ENCODE assay signal across 9 cellular contexts in the genomic region with DNA sequence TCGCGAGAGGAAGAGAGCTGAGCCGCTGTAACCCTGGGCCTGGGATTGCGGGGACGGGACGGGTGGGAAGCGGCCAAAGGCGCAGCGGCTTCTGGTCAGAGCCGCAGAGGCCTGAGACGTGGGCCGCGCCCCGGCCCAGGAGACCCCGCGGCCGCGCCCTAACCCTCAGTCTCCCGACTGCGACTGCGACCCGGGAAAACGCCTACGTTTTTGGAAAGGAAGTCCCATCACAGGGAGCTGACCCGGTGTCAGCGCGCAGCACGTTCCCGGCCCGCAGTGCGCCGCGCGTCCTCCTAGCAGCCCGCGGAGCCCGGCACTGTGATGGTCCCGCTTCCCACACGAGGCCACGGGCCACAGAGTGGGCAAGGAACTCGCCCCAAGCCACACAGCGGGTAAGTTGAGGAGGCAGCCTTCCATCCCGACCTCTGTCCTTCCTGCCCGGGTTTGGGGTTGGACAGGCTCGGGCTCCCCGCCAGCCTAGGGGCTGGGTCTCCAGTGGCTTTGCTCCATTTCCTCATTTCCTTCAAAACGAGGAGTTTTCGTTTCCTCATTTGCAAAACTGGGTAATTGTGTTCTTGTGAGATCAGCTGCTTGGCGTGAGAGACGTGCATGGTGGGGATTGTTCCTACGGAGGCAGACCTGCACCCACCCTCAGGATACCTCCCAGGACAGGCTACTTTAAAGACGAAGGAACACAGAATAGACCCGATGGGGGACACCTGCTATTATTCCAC. TPM values are rescaled to one million over a fixed set of nuclear protein-coding genes. Genes with fewer than 3 reads are reported as not detected.
A peak's percentile ranks its signal among the peaks of the same experiment; 100 is the strongest.
DNase-seq lines count a peak whose midpoint lies in the region; ATAC-seq and TF ChIP-seq lines count a peak whose summit lies in the region.
"Had no signal": no experiment of that assay in that cellular context is flagged by ENCODE, and none has a peak within 500 bp of the region (broad histone marks: within the 10 kb centered on the region; RNA-seq: fewer than 3 reads in every experiment).

No MANE protein-coding gene starts in this region.

- peak overlapping the region in 1 of 2 experiments; percentile 76 for H3K14ac ChIP-seq in mesenchymal stem cell (ENCODE audit: low read length in 2 of 2)

- H3K4ac ChIP-seq in mesenchymal stem cell (ENCODE audit: low read depth in 1 of 2, low read length in 2 of 2): no peak overlapping the region

- H3K4me3 Mint-ChIP-seq in activated naive CD4-positive, alpha-beta T cell treated with anti-CD3 and anti-CD28 coated beads for 36 hours: peak overlapping the region; percentile 25
- H3K4me3 Mint-ChIP-seq in dendritic cell treated with granulocyte-macrophage colony-stimulating factor and Interleukin-4, amounts not matched to agents 40 ng/mL and 50 ng/mL, for 4 days: peak overlapping the region; percentile 82

- H2BK15ac ChIP-seq in mesenchymal stem cell (ENCODE audit: low read depth, poor library complexity, severe bottlenecking): no peak overlapping the region

- DNase-seq in activated naive CD4-positive, alpha-beta T cell treated with anti-CD3 and anti-CD28 coated beads for 36 hours: no peak
- DNase-seq in activated naive CD4-positive, alpha-beta T cell (lab: John Stamatoyannopoulos, UW): no peak
- DNase-seq in mesenchymal stem cell (peak; percentile 22), uterus (peak; percentile 22 to 38), NCI-H748 (lab: John Stamatoyannopoulos, UW; ENCODE audit: unreplicated experiment) (no peak)
- no peak for DNase-seq in stimulated activated naive CD4-positive, alpha-beta T cell (lab: John Stamatoyannopoulos, UW)
- DNase-seq: DND-41 had no signal

- peaks cover 6% of the 10 kb centered on the region for H3K9me3 Mint-ChIP-seq in activated naive CD4-positive, alpha-beta T cell treated with anti-CD3 and anti-CD28 coated beads for 36 hours
- H3K9me3 Mint-ChIP-seq in dendritic cell treated with granulocyte-macrophage colony-stimulating factor and Interleukin-4, amounts not matched to agents 40 ng/mL and 50 ng/mL, for 4 days: peaks cover 9% of the 10 kb centered on the region

- H3K36me3 Mint-ChIP-seq in activated naive CD4-positive, alpha-beta T cell treated with anti-CD3 and anti-CD28 coated beads for 36 hours (ENCODE audit: low read depth): no peaks in the 10 kb centered on the region
- peaks cover 24% of the 10 kb centered on the region for H3K36me3 Mint-ChIP-seq in dendritic cell treated with granulocyte-macrophage colony-stimulating factor and Interleukin-4, amounts not matched to agents 40 ng/mL and 50 ng/mL, for 4 days (ENCODE audit: low read depth)

- no peak for ATAC-seq in GM18505 (IDR thresholded peaks at IDR 0.05; ENCODE audit: unreplicated experiment)

- peak overlapping the region; percentile 67 for H2AFZ ChIP-seq in mesenchymal stem cell (ENCODE audit: low read depth, low read length)

- H3K27me3 Mint-ChIP-seq in activated naive CD4-positive, alpha-beta T cell treated with anti-CD3 and anti-CD28 coated beads for 36 hours (ENCODE audit: low read depth): peaks cover 56% of the 10 kb centered on the region
- peaks cover 11% of the 10 kb centered on the region for H3K27me3 Mint-ChIP-seq in dendritic cell treated with granulocyte-macrophage colony-stimulating factor and Interleukin-4, amounts not matched to agents 40 ng/mL and 50 ng/mL, for 4 days

- H3K4me2 ChIP-seq in mesenchymal stem cell (ENCODE audit: low read length, poor library complexity, severe bottlenecking): no peak overlapping the region

- H3K27ac ChIP-seq in mesenchymal stem cell (ENCODE audit: low read length, poor library complexity, severe bottlenecking) (no peak overlapping the region), uterus (peak overlapping the region; percentile 84 to 91)

- peak overlapping the region in 1 of 2 experiments; percentile 51 for H2BK12ac ChIP-seq in mesenchymal stem cell (ENCODE audit: low read length in 2 of 2)

- H4K8ac ChIP-seq in mesenchymal stem cell (ENCODE audit: low read length): peak overlapping the region; percentile 90

- intact Hi-C loops in activated naive CD4-positive, alpha-beta T cell treated with anti-CD3 and anti-CD28 coated beads for 36 hours (cut with micrococcal nuclease): no loop called here
- intact Hi-C loops in dendritic cell treated with granulocyte-macrophage colony-stimulating factor and Interleukin-4, amounts not matched to agents 40 ng/mL and 50 ng/mL, for 4 days (cut with micrococcal nuclease): loop anchor here (5.0 kb wide), 2 partner anchors 40 to 65 kb away; partner anchors contain the start of gene NUP42
- intact Hi-C loops in uterus (cut with DNase I; ENCODE audit: low total_unique reads): no loop called here

- H3K18ac ChIP-seq in mesenchymal stem cell (ENCODE audit: low read depth in 1 of 2, low read length in 2 of 2): peak overlapping the region in 1 of 2 experiments; percentile 75

- H3K27me3 ChIP-seq in mesenchymal stem cell (ENCODE audit: control insufficient read depth in 1 of 2, insufficient read depth in 1 of 2, low read length in 2 of 2): no peaks in the 10 kb centered on the region
- no peaks in the 10 kb centered on the region for H3K27me3 ChIP-seq in uterus

- TF ChIP-seq POLR2A in uterus (IDR thresholded peaks at IDR 0.05) (no peak), GM18505 (IDR thresholded peaks at IDR 0.05; ENCODE audit: borderline replicate concordance, extremely low read depth, insufficient read depth, insufficient read length) (no peak)

- 24% methylated on average over 52 of the region's 53 CpGs for WGBS in mesenchymal stem cell

- H3K9me3 ChIP-seq in mesenchymal stem cell (ENCODE audit: control insufficient read depth, low read length) (peaks cover 4% of the 10 kb centered on the region), uterus (no peaks in the 10 kb centered on the region)

- no peak overlapping the region for H3K27ac Mint-ChIP-seq in activated naive CD4-positive, alpha-beta T cell treated with anti-CD3 and anti-CD28 coated beads for 36 hours
- peak overlapping the region; percentile 95 for H3K27ac Mint-ChIP-seq in dendritic cell treated with granulocyte-macrophage colony-stimulating factor and Interleukin-4, amounts not matched to agents 40 ng/mL and 50 ng/mL, for 4 days

- peaks cover 5% of the 10 kb centered on the region for H3K4me1 Mint-ChIP-seq in activated naive CD4-positive, alpha-beta T cell treated with anti-CD3 and anti-CD28 coated beads for 36 hours (ENCODE audit: low read depth)
- H3K4me1 Mint-ChIP-seq in dendritic cell treated with granulocyte-macrophage colony-stimulating factor and Interleukin-4, amounts not matched to agents 40 ng/mL and 50 ng/mL, for 4 days (ENCODE audit: low read depth): peaks cover 42% of the 10 kb centered on the region

- H2BK5ac ChIP-seq in mesenchymal stem cell (ENCODE audit: low read depth, low read length, poor library complexity, severe bottlenecking): no peak overlapping the region

- peaks cover 3 to 45% of the 10 kb centered on the region in 2 experiments for H3K36me3 ChIP-seq in mesenchymal stem cell (ENCODE audit: control insufficient read depth in 1 of 2, insufficient read depth in 2 of 2, low read depth in 1 of 2, low read length in 2 of 2)
- H3K36me3 ChIP-seq in uterus: no peaks in the 10 kb centered on the region

- no peaks in the 10 kb centered on the region for H3K79me1 ChIP-seq in mesenchymal stem cell (replicated peaks; ENCODE audit: low read length, poor library complexity, severe bottlenecking)

- peak overlapping the region in 1 of 2 experiments; percentile 82 for H3K4me3 ChIP-seq in mesenchymal stem cell (ENCODE audit: insufficient read depth in 1 of 2, low read depth in 1 of 2, low read length in 2 of 2)
- H3K4me3 ChIP-seq in uterus: peak overlapping the region; percentile 46 to 54

- peak overlapping the region; percentile 88 for H3K9ac ChIP-seq in mesenchymal stem cell (ENCODE audit: low read length)

- peak overlapping the region; percentile 30 for H4K91ac ChIP-seq in mesenchymal stem cell (ENCODE audit: low read length)

- TF ChIP-seq CTCF in uterus (IDR thresholded peaks at IDR 0.05): no peak

- peaks cover 4% of the 10 kb centered on the region for H3K4me1 ChIP-seq in mesenchymal stem cell (ENCODE audit: control insufficient read depth, insufficient read depth, low read depth, low read length)
- H3K4me1 ChIP-seq in uterus: peaks cover 0 to 8% of the 10 kb centered on the region in 2 donors

- H3K23ac ChIP-seq in mesenchymal stem cell (ENCODE audit: low read length in 2 of 2): peak overlapping the region in 1 of 2 experiments; percentile 75

- peak overlapping the region; percentile 24 for H2AK5ac ChIP-seq in mesenchymal stem cell (ENCODE audit: low read length, severe bottlenecking)

- CTCF ChIA-PET in activated naive CD4-positive, alpha-beta T cell treated with anti-CD3 and anti-CD28 coated beads for 36 hours (lab: Charles Lee): interaction anchor here (1.0 to 1.3 kb wide), 2 partner anchors 26 to 141 kb away, joined by 4 to 5 read pairs; no protein-coding TSS in a partner anchor

- H2BK120ac ChIP-seq in mesenchymal stem cell (ENCODE audit: low read depth, low read length): no peak overlapping the region

RNA-seq across cellular contexts. Expression of gene GPNMB, which starts 1.2 kb away (rescaled TPM):
- total RNA-seq in activated naive CD4-positive, alpha-beta T cell treated with anti-CD3 and anti-CD28 coated beads for 36 hours: under 1 TPM; 0.38 to 0.54 TPM
- 80.5 TPM for polyA plus RNA-seq in mesenchymal stem cell (2013, experiment 1 of 2)
- 79.7 TPM for polyA plus RNA-seq in mesenchymal stem cell (2013, experiment 2 of 2)
- total RNA-seq in uterus: 100 to 1,000 TPM in 2 of 4 donors, 10 to 100 TPM in 2; 42.5 to 127 (median 93.7) TPM

RNA-seq across cellular contexts. Expression of gene MALSU1, which starts 51.4 kb away (rescaled TPM):
- 100 to 1,000 TPM in 1 of 2 experiments, 10 to 100 TPM in 1; 98.4 to 101 TPM for total RNA-seq in activated naive CD4-positive, alpha-beta T cell treated with anti-CD3 and anti-CD28 coated beads for 36 hours
- 56.2 TPM for polyA plus RNA-seq in mesenchymal stem cell (2013, experiment 1 of 2)
- 61.1 TPM for polyA plus RNA-seq in mesenchymal stem cell (2013, experiment 2 of 2)
- total RNA-seq in uterus: 100 to 1,000 TPM in 1 of 4 donors, 10 to 100 TPM in 3; 33.7 to 117 (median 46.3) TPM

Comparison
In these comparisons a context has a peak if more than half of its experiments do, and no peak if none do; other contexts are left out.
1. DNase-seq: peak in mesenchymal stem cell (single experiment) and uterus (2 of 2); none in activated naive CD4-positive, alpha-beta T cell treated with anti-CD3 and anti-CD28 coated beads for 36 hours (single experiment), activated naive CD4-positive, alpha-beta T cell (0 of 4), NCI-H748 (single experiment) and stimulated activated naive CD4-positive, alpha-beta T cell (0 of 6).
2. RNA of gene GPNMB, which starts 1.2 kb away (total RNA-seq): 42.5 to 127 TPM in uterus; 0.38 to 0.54 TPM in activated naive CD4-positive, alpha-beta T cell treated with anti-CD3 and anti-CD28 coated beads for 36 hours; every median in the first group is over 10 times any median in the second.